In the genomic region with DNA sequence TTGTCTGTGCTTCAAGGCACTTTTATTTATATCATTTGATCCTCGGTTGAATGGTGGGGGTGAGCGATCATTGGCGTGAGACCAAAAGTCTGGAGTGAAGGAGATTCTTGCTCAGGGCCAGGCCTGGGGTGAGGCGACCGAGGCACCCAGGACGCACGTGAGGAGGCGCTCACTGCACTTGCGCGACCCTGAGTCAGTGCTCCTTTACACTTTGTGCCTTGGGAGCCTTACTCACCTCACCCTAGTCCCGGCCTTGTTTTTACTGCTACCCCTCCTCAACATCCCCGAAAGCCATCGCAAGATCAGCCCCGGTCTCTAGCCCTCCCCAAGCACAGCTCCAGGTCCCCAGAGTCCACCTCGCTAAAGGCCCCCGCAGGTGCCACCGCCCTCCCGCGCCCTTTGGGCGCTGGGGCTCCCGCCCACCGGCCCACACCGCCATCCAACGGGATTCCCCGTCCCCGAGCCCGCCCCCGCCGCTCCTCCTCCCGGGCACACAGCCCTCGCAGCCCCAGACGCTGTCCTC, we compare ENCODE assay signal across 8 cellular contexts. TPM values are rescaled to one million over a fixed set of nuclear protein-coding genes. Genes with fewer than 3 reads are reported as not detected.
DNase-seq lines count a peak whose midpoint lies in the region; ATAC-seq and TF ChIP-seq lines count a peak whose summit lies in the region.

No MANE protein-coding gene starts in this region.

- ATAC-seq in GM18870 (IDR thresholded peaks at IDR 0.05; ENCODE audit: unreplicated experiment) (peak; percentile 43), HG03159 (IDR thresholded peaks at IDR 0.05; ENCODE audit: unreplicated experiment) (peak; percentile 40)
- ATAC-seq in activated T-cell treated with anti-CD3 and anti-CD28 coated beads, Interleukin-2, amount 50 U/mL, for 4 hours, result peak; percentile 87 to 89
- peak; percentile 85 for ATAC-seq in stimulated activated naive CD8-positive, alpha-beta T cell treated with anti-CD3 and anti-CD28 coated beads, Interleukin-15, Interleukin-2, amounts not matched to agents 100 U/mL and 50 U/mL, for 24 hours

- H3K27ac Mint-ChIP-seq in nephron, result peak overlapping the region; percentile 84 to 94 (median 92)

- H3K4me3 Mint-ChIP-seq in activated T-cell treated with anti-CD3 and anti-CD28 coated beads, Interleukin-2, amount 50 U/mL, for 4 hours, result peak overlapping the region; percentile 91
- peak overlapping the region; percentile 88 to 97 (median 97) for H3K4me3 Mint-ChIP-seq in nephron

- H3K27me3 Mint-ChIP-seq in activated T-cell treated with anti-CD3 and anti-CD28 coated beads, Interleukin-2, amount 50 U/mL, for 4 hours (ENCODE audit: low read depth), result peaks cover 4% of the 10 kb centered on the region
- H3K27me3 Mint-ChIP-seq in nephron (ENCODE audit: low read depth), result no peaks in the 10 kb centered on the region

- H3K36me3 Mint-ChIP-seq in activated T-cell treated with anti-CD3 and anti-CD28 coated beads, Interleukin-2, amount 50 U/mL, for 4 hours (ENCODE audit: insufficient read depth), result no peaks in the 10 kb centered on the region
- H3K36me3 Mint-ChIP-seq in nephron (ENCODE audit: low read depth), result no peaks in the 10 kb centered on the region

- H3K9me3 Mint-ChIP-seq in activated T-cell treated with anti-CD3 and anti-CD28 coated beads, Interleukin-2, amount 50 U/mL, for 4 hours, result no peaks in the 10 kb centered on the region
- no peaks in the 10 kb centered on the region for H3K9me3 Mint-ChIP-seq in nephron

- no peak for TF ChIP-seq CTCF in nephron (IDR thresholded peaks at IDR 0.05; ENCODE audit: unreplicated experiment in 3 of 3)

- peaks cover 23% of the 10 kb centered on the region for H3K4me1 Mint-ChIP-seq in activated T-cell treated with anti-CD3 and anti-CD28 coated beads, Interleukin-2, amount 50 U/mL, for 4 hours (ENCODE audit: low read depth)
- peaks cover 25% of the 10 kb centered on the region for H3K4me1 Mint-ChIP-seq in nephron

- DNase-seq in AG20443 (ENCODE audit: low spot score) (peak; percentile 68), NCI-H82 treated with DMSO at 0.1 percent for 48 hours (lab: John Stamatoyannopoulos, UW; ENCODE audit: unreplicated experiment) (peak; percentile 46), fibroblast of gingiva (ENCODE audit: low read depth) (peak; percentile 44)
- peak; percentile 64 for DNase-seq in activated T-cell treated with anti-CD3 and anti-CD28 coated beads, Interleukin-2, amount 50 U/mL, for 4 hours
- DNase-seq in stimulated activated naive CD8-positive, alpha-beta T cell treated with anti-CD3 and anti-CD28 coated beads, Interleukin-15, Interleukin-2, amounts not matched to agents 100 U/mL and 50 U/mL, for 24 hours, result peak; percentile 78

RNA-seq across cellular contexts. Expression of gene EZH1, which starts 0.5 kb away (rescaled TPM):
- total RNA-seq in activated T-cell treated with anti-CD3 and anti-CD28 coated beads, Interleukin-2, amount 50 U/mL, for 4 hours, result 10 to 100 TPM; 22.2 to 26.5 (median 22.6) TPM

RNA-seq across cellular contexts. Expression of gene RAMP2, which starts 16.7 kb away (rescaled TPM):
- not detected for total RNA-seq in activated T-cell treated with anti-CD3 and anti-CD28 coated beads, Interleukin-2, amount 50 U/mL, for 4 hours

RNA-seq across cellular contexts. Expression of gene VPS25, which starts 28.9 kb away (rescaled TPM):
- 100 to 1,000 TPM in 1 of 3 donors, 10 to 100 TPM in 2; 92.6 to 106 (median 98.7) TPM for total RNA-seq in activated T-cell treated with anti-CD3 and anti-CD28 coated beads, Interleukin-2, amount 50 U/mL, for 4 hours

RNA-seq across cellular contexts. Expression of gene WNK4, which starts 36.1 kb away (rescaled TPM):
- under 1 TPM; 0.16 to 0.46 (median 0.38) TPM for total RNA-seq in activated T-cell treated with anti-CD3 and anti-CD28 coated beads, Interleukin-2, amount 50 U/mL, for 4 hours

RNA-seq across cellular contexts. Expression of gene COA3, which starts 54.2 kb away (rescaled TPM):
- total RNA-seq in activated T-cell treated with anti-CD3 and anti-CD28 coated beads, Interleukin-2, amount 50 U/mL, for 4 hours, result 10 to 100 TPM; 52.2 to 56.2 (median 55.1) TPM

Comparison
In these comparisons a context has a peak if more than half of its experiments do, and no peak if none do; other contexts are left out.
1. Peak in every context shown above with its lines: DNase-seq and ATAC-seq.